In the genomic region with DNA sequence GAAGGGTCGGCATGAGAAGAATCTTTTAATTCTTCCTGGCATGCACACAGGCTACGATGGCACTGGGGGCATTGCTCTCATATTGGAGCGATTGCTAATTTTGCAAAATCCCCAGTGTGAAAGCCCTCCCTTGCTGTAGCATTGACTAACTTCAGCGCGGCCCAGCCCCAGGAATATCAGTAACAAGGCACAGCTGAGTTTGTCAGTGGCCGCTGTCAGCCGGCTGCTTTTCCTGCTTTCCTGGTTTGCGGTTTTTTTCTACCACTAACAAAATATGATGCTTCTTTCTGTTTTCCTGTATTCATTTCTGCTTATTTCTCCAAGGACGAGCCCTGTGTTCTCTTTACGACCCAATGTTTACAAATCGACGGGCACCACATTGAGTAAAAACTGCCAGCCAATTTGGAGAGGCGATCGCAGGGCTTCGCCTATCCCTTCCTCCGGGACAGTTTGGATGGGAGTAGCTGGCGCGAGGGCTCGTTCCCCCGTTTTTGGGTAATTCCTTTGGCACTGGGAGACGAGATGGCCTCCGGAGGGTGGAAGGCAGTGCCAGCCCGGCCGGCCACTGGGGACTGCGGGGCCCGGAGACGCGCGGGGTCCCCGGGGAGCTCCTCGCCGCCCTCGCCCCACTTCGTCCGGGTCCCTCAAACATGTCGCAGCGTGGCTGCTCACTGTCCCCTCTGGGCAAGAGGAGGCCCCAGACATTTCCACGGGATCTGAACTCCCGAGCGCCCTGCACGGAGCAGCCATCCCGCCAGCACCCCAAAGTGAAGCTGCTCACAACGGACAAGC, we compare ENCODE assay signal across 1 cellular context.
TF ChIP-seq lines count a peak whose summit lies in the region.

No MANE protein-coding gene starts in this region.

TF ChIP-seq in GM23338, 12 proteins besides CTCF, POLR2A, EP300 and RAD21 (continued from another document):
- TF ChIP-seq REST (IDR thresholded peaks at IDR 0.05; ENCODE audit: unreplicated experiment) = no peak
- TF ChIP-seq, protein P1, sequence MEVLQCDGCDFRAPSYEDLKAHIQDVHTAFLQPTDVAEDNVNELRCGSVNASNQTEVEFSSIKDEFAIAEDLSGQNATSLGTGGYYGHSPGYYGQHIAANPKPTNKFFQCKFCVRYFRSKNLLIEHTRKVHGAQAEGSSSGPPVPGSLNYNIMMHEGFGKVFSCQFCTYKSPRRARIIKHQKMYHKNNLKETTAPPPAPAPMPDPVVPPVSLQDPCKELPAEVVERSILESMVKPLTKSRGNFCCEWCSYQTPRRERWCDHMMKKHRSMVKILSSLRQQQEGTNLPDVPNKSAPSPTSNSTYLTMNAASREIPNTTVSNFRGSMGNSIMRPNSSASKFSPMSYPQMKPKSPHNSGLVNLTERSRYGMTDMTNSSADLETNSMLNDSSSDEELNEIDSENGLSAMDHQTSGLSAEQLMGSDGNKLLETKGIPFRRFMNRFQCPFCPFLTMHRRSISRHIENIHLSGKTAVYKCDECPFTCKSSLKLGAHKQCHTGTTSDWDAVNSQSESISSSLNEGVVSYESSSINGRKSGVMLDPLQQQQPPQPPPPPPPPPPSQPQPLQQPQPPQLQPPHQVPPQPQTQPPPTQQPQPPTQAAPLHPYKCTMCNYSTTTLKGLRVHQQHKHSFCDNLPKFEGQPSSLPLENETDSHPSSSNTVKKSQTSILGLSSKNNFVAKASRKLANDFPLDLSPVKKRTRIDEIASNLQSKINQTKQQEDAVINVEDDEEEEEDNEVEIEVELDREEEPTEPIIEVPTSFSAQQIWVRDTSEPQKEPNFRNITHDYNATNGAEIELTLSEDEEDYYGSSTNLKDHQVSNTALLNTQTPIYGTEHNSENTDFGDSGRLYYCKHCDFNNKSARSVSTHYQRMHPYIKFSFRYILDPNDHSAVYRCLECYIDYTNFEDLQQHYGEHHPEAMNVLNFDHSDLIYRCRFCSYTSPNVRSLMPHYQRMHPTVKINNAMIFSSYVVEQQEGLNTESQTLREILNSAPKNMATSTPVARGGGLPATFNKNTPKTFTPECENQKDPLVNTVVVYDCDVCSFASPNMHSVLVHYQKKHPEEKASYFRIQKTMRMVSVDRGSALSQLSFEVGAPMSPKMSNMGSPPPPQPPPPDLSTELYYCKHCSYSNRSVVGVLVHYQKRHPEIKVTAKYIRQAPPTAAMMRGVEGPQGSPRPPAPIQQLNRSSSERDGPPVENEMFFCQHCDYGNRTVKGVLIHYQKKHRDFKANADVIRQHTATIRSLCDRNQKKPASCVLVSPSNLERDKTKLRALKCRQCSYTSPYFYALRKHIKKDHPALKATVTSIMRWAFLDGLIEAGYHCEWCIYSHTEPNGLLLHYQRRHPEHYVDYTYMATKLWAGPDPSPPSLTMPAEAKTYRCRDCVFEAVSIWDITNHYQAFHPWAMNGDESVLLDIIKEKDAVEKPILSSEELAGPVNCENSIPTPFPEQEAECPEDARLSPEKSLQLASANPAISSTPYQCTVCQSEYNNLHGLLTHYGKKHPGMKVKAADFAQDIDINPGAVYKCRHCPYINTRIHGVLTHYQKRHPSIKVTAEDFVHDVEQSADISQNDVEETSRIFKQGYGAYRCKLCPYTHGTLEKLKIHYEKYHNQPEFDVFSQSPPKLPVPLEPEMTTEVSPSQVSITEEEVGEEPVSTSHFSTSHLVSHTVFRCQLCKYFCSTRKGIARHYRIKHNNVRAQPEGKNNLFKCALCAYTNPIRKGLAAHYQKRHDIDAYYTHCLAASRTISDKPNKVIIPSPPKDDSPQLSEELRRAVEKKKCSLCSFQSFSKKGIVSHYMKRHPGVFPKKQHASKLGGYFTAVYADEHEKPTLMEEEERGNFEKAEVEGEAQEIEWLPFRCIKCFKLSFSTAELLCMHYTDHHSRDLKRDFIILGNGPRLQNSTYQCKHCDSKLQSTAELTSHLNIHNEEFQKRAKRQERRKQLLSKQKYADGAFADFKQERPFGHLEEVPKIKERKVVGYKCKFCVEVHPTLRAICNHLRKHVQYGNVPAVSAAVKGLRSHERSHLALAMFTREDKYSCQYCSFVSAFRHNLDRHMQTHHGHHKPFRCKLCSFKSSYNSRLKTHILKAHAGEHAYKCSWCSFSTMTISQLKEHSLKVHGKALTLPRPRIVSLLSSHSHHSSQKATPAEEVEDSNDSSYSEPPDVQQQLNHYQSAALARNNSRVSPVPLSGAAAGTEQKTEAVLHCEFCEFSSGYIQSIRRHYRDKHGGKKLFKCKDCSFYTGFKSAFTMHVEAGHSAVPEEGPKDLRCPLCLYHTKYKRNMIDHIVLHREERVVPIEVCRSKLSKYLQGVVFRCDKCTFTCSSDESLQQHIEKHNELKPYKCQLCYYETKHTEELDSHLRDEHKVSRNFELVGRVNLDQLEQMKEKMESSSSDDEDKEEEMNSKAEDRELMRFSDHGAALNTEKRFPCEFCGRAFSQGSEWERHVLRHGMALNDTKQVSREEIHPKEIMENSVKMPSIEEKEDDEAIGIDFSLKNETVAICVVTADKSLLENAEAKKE (CRISPR knock-in tag; IDR thresholded peaks at IDR 0.05) = no peak
- no peak for TF ChIP-seq JUNB (IDR thresholded peaks at IDR 0.05; ENCODE audit: unreplicated experiment)
- TF ChIP-seq POLR2AphosphoS5 (IDR thresholded peaks at IDR 0.05; ENCODE audit: low read depth) = no peak
- TF ChIP-seq EZH2 (IDR thresholded peaks at IDR 0.05; ENCODE audit: low read depth, unreplicated experiment) = no peak
- TF ChIP-seq ZNF114 (CRISPR knock-in tag; IDR thresholded peaks at IDR 0.05) = no peak
- no peak for TF ChIP-seq CREB1 (CRISPR knock-in tag; IDR thresholded peaks at IDR 0.05; ENCODE audit: low read depth)
